In the genomic region with DNA sequence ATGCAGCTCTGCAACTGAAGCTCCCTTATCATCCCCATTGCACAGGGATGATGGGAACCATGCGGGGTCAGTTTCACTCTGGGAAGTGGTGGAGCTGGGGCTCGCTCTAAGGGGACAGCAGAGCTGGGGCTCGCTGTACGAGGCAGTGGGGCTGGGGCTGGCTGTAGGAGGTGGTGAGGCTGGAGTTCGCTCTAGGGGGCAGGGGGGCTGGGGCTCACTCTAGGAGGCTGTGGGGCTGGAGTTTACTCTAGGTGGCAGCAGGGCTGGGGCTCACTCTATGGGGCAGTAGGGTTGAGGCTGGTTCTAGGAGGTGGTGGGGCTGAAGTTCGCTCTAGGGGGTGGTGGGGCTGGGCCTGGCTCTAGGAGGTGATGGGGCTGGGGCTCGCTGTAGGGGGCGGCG, we compare ENCODE assay signal across 26 cellular contexts.
"Had no signal": no experiment of that assay in that cellular context is flagged by ENCODE, and none has a peak within 500 bp of the region (broad histone marks: within the 10 kb centered on the region; RNA-seq: fewer than 3 reads in every experiment).

No MANE protein-coding gene starts in this region.

- H3K4me3 Mint-ChIP-seq: naive thymus-derived CD4-positive, alpha-beta T cell; natural killer cell treated with Interleukin-12 subunit alpha and Interleukin-12 subunit beta and Interleukin-15 and Interleukin-18, amount 100 ng/mL, for 72 hours; nephron progenitor cell; neural crest cell; stimulated activated effector memory CD8-positive, alpha-beta T cell treated with anti-CD3 and anti-CD28 coated beads, Interleukin-12 subunit alpha, Interleukin-12 subunit beta, amount 100 ng/mL, for 72 hours; stimulated activated naive B cell treated with anti-CD40 and anti-IgM and Interleukin-4, amounts not matched to agents 10 μg/mL and 1 μg/mL and 100 μg/mL, for 72 hours had no signal

- ATAC-seq: naive thymus-derived CD4-positive, alpha-beta T cell; pancreas; psoas muscle; right cardiac atrium; right lobe of liver; stimulated activated effector memory CD8-positive, alpha-beta T cell treated with anti-CD3 and anti-CD28 coated beads, Interleukin-12 subunit alpha, Interleukin-12 subunit beta, amount 100 ng/mL, for 72 hours; stimulated activated naive B cell treated with anti-CD40 and anti-IgM and Interleukin-4, amounts not matched to agents 10 μg/mL and 1 μg/mL and 100 μg/mL, for 72 hours had no signal

- H3K27ac ChIP-seq: neutrophil, pancreas, psoas muscle, right lobe of liver, sigmoid colon, stomach, thoracic aorta, thyroid gland, tibial nerve, vagina had no signal

- H3K4me3 ChIP-seq: pancreas, psoas muscle, right lobe of liver, sigmoid colon, stomach, thoracic aorta, thyroid gland, tibial nerve, vagina had no signal

- H3K4me1 Mint-ChIP-seq: naive thymus-derived CD4-positive, alpha-beta T cell; neural crest cell; stimulated activated effector memory CD8-positive, alpha-beta T cell treated with anti-CD3 and anti-CD28 coated beads, Interleukin-12 subunit alpha, Interleukin-12 subunit beta, amount 100 ng/mL, for 72 hours; stimulated activated naive B cell treated with anti-CD40 and anti-IgM and Interleukin-4, amounts not matched to agents 10 μg/mL and 1 μg/mL and 100 μg/mL, for 72 hours had no signal

- DNase-seq: naive thymus-derived CD4-positive, alpha-beta T cell; nephron progenitor cell; nucleus accumbens; pancreas; psoas muscle; right cardiac atrium; right lobe of liver; sigmoid colon; small intestine; stimulated activated CD4-positive, alpha-beta T cell treated with anti-CD3 and anti-CD28 coated beads, Interleukin-15, amount 100 ng/mL, for 24 hours; stimulated activated CD4-positive, alpha-beta T cell treated with anti-CD3 and anti-CD28 coated beads, Interleukin-2, amount 100 ng/mL, for 24 hours; stimulated activated CD4-positive, alpha-beta T cell treated with anti-CD3 and anti-CD28 coated beads, Interleukin-2, amount 100 ng/mL, for 48 hours; stimulated activated CD4-positive, alpha-beta T cell treated with anti-CD3 and anti-CD28 coated beads, Interleukin-4, amount 100 ng/mL, for 24 hours; stimulated activated naive B cell treated with anti-CD40 and anti-IgM and Interleukin-4, amounts not matched to agents 10 μg/mL and 1 μg/mL and 100 μg/mL, for 72 hours; stimulated activated naive CD4-positive, alpha-beta T cell treated with Interleukin-2 at 50 U/mL for 16 hours; stomach; thyroid gland; trophoblast cell had no signal

- H3K36me3 ChIP-seq: neutrophil, pancreas, right lobe of liver, sigmoid colon, stomach, thoracic aorta, thyroid gland, tibial nerve, vagina had no signal

- H3K36me3 Mint-ChIP-seq: naive thymus-derived CD4-positive, alpha-beta T cell; natural killer cell treated with Interleukin-12 subunit alpha and Interleukin-12 subunit beta and Interleukin-15 and Interleukin-18, amount 100 ng/mL, for 72 hours; stimulated activated effector memory CD8-positive, alpha-beta T cell treated with anti-CD3 and anti-CD28 coated beads, Interleukin-12 subunit alpha, Interleukin-12 subunit beta, amount 100 ng/mL, for 72 hours; stimulated activated naive B cell treated with anti-CD40 and anti-IgM and Interleukin-4, amounts not matched to agents 10 μg/mL and 1 μg/mL and 100 μg/mL, for 72 hours had no signal

- H3K9me3 Mint-ChIP-seq: natural killer cell treated with Interleukin-12 subunit alpha and Interleukin-12 subunit beta and Interleukin-15 and Interleukin-18, amount 100 ng/mL, for 72 hours; nephron progenitor cell; neural crest cell; stimulated activated effector memory CD8-positive, alpha-beta T cell treated with anti-CD3 and anti-CD28 coated beads, Interleukin-12 subunit alpha, Interleukin-12 subunit beta, amount 100 ng/mL, for 72 hours had no signal

- H3K9me3 ChIP-seq: neutrophil, pancreas, psoas muscle, right lobe of liver, sigmoid colon, thoracic aorta, thyroid gland, tibial nerve, vagina had no signal

- H3K27me3 ChIP-seq: neutrophil, pancreas, right lobe of liver, thyroid gland, tibial nerve, vagina had no signal

- H3K27ac Mint-ChIP-seq: naive thymus-derived CD4-positive, alpha-beta T cell; natural killer cell treated with Interleukin-12 subunit alpha and Interleukin-12 subunit beta and Interleukin-15 and Interleukin-18, amount 100 ng/mL, for 72 hours; nephron progenitor cell; progenitor cell of endocrine pancreas; stimulated activated effector memory CD8-positive, alpha-beta T cell treated with anti-CD3 and anti-CD28 coated beads, Interleukin-12 subunit alpha, Interleukin-12 subunit beta, amount 100 ng/mL, for 72 hours; stimulated activated naive B cell treated with anti-CD40 and anti-IgM and Interleukin-4, amounts not matched to agents 10 μg/mL and 1 μg/mL and 100 μg/mL, for 72 hours had no signal

- H3K27me3 Mint-ChIP-seq: stimulated activated naive B cell treated with anti-CD40 and anti-IgM and Interleukin-4, amounts not matched to agents 10 μg/mL and 1 μg/mL and 100 μg/mL, for 72 hours had no signal

- H3K4me1 ChIP-seq: pancreas, psoas muscle, right lobe of liver, sigmoid colon, stomach, thyroid gland, tibial nerve, vagina had no signal
